Comparison of ENCODE assay signal across 8 cellular contexts in the genomic region with DNA sequence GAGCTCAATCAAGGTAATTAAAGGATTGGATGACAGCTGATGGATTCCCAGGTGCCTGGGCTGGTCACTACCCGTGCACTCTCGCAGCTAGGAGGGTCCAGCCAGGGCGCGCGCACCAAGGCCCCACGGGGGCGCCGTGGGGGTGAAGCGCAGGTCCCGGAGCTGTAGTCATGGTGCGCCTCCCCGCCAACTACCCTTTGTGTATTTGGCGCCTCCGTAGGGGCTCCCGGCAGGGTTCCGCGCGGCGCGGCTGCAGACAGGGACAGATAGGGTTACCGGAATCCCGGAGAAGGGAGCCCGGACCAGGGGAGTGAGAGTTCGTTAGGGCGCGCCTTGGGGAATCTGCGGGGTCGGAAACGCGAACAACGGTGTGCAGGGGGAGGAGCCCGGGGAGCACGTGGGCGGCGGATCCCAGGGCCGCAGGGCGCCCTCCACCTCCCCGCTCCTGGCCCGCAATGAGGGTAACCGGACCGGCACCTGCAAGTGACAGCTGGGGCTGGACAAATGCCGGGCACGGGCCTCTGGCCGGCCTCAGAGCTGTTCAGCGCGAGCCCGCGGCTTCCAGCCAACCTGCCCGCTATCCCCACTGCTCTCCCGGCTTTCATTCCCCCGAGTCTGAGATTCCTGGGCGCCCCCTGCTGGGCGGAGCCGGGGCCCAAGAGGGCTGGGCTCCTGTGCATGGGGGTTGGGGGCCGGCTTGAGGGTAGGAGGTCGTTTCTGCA. TPM values are rescaled to one million over a fixed set of nuclear protein-coding genes. Genes with fewer than 3 reads are reported as not detected.
DNase-seq lines count a peak whose midpoint lies in the region; ATAC-seq and TF ChIP-seq lines count a peak whose summit lies in the region.

No MANE protein-coding gene starts in this region.

- H3K27me3 ChIP-seq in MG63: no peaks in the 10 kb centered on the region
- H3K27me3 ChIP-seq in upper lobe of right lung: no peaks in the 10 kb centered on the region

- TF ChIP-seq POLR2A in GM18505 (IDR thresholded peaks at IDR 0.05; ENCODE audit: borderline replicate concordance, extremely low read depth, insufficient read depth, insufficient read length): peak; percentile 25

- peak overlapping the region; percentile 97 for H3K27ac Mint-ChIP-seq in progenitor cell of endocrine pancreas

- H3K4me3 Mint-ChIP-seq in progenitor cell of endocrine pancreas (ENCODE audit: low read depth): peak overlapping the region; percentile 83

- H3K27me3 Mint-ChIP-seq in progenitor cell of endocrine pancreas: peaks cover 2% of the 10 kb centered on the region

- peaks cover 7% of the 10 kb centered on the region for H3K4me1 Mint-ChIP-seq in progenitor cell of endocrine pancreas (ENCODE audit: low read depth)

- intact Hi-C loops in left cardiac atrium (cut with DNase I) (loop anchor here (5.0 to 10.0 kb wide), 2 partner anchors 94 to 151 kb away; a partner anchor contains a TSS), upper lobe of right lung (cut with DNase I) (no loop called here)

- ATAC-seq in GM18505 (IDR thresholded peaks at IDR 0.05; ENCODE audit: unreplicated experiment) (peak; percentile 54), left cardiac atrium (peak; percentile 87 to 91), upper lobe of right lung (peak; percentile 85)

- peaks cover 1% of the 10 kb centered on the region for H3K36me3 Mint-ChIP-seq in progenitor cell of endocrine pancreas (ENCODE audit: insufficient read depth)

- peak overlapping the region; percentile 34 for H3K27ac ChIP-seq in upper lobe of right lung

- TF ChIP-seq CTCF in progenitor cell of endocrine pancreas (IDR thresholded peaks at IDR 0.05; ENCODE audit: unreplicated experiment) (peak; percentile 87), upper lobe of right lung (IDR thresholded peaks at IDR 0.05) (peak; percentile 85)

- H3K36me3 ChIP-seq in MG63 (no peaks in the 10 kb centered on the region), upper lobe of right lung (no peaks in the 10 kb centered on the region)

- H3K9me3 Mint-ChIP-seq in progenitor cell of endocrine pancreas (ENCODE audit: low read depth): no peaks in the 10 kb centered on the region

- peak; percentile 59 for DNase-seq in A172 (ENCODE audit: low spot score)
- DNase-seq in MG63: peak; percentile 86
- DNase-seq in T follicular helper cell (ENCODE audit: low read depth): peak; percentile 54
- DNase-seq in amniotic epithelial cell (ENCODE audit: low read depth): peak; percentile 43
- DNase-seq in left cardiac atrium: peak; percentile 81
- DNase-seq in progenitor cell of endocrine pancreas (ENCODE audit: low spot score, unreplicated experiment): peak; percentile 93
- DNase-seq in upper lobe of right lung: peak; percentile 92

- H3K4me1 ChIP-seq in upper lobe of right lung: peaks cover 13% of the 10 kb centered on the region

- H3K4me3 ChIP-seq in MG63 (peak overlapping the region; percentile 58), upper lobe of right lung (peak overlapping the region; percentile 62)

- H3K9me3 ChIP-seq in MG63: no peaks in the 10 kb centered on the region
- H3K9me3 ChIP-seq in upper lobe of right lung: no peaks in the 10 kb centered on the region

RNA-seq across cellular contexts. Expression of a gene that starts 3.4 kb away (rescaled TPM):
- total RNA-seq in A172 (2014; rRNA removed; shearing (Covaris generic)): not detected in 2 replicates
- not detected in 2 replicates for total RNA-seq in MG63 (2014; rRNA removed; shearing (Covaris generic); ENCODE audit: low replicate concordance)
- total RNA-seq in left cardiac atrium (1 to 10 TPM; 1.0 to 1.4 TPM), progenitor cell of endocrine pancreas (0.89 and 1.3 TPM in 2 replicates), upper lobe of right lung (31.3 TPM)

RNA-seq across cellular contexts. Expression of a gene that starts 8.1 kb away (rescaled TPM):
- total RNA-seq in A172 (2014; rRNA removed; shearing (Covaris generic)): 3.4 and 17.7 TPM in 2 replicates
- total RNA-seq in MG63 (2014; rRNA removed; shearing (Covaris generic); ENCODE audit: low replicate concordance): 0.86 and 2.0 TPM in 2 replicates
- total RNA-seq in left cardiac atrium (10 to 100 TPM; 13.6 to 16.6 TPM), progenitor cell of endocrine pancreas (31.5 and 37.7 TPM in 2 replicates), upper lobe of right lung (23.4 TPM)

Comparison
In these comparisons a context has a peak if more than half of its experiments do, and no peak if none do; other contexts are left out.
1. Peak in every context shown above with its lines: DNase-seq, ATAC-seq, H3K4me3 ChIP-seq and H3K27ac ChIP-seq.
2. DNase-seq: peak in every context shown above with its lines; median percentile 93 in progenitor cell of endocrine pancreas; 92 in upper lobe of right lung; 86 in MG63; 81 in left cardiac atrium; 59 in A172; 54 in T follicular helper cell; 43 in amniotic epithelial cell.
3. RNA of a gene that starts 3.4 kb away (total RNA-seq): 31.3 TPM in upper lobe of right lung (single experiment); 1.0 to 1.4 TPM in left cardiac atrium, 0.89 to 1.3 TPM in progenitor cell of endocrine pancreas, not detected in A172 and not detected in MG63; every median in the first group is over 10 times any median in the second.